Comparison of ENCODE assay signal across 25 cellular contexts in genomic region chr13:18948012-18948663, GRCh38.
"Had no signal": no experiment of that assay in that cellular context is flagged by ENCODE, and none has a peak within 500 bp of the region (broad histone marks: within the 10 kb centered on the region; RNA-seq: fewer than 3 reads in every experiment).

No MANE protein-coding gene starts in this region.

- H3K9me3 ChIP-seq: SJCRH30 had no signal

- DNase-seq: activated CD4-positive, alpha-beta memory T cell treated with anti-CD3 and anti-CD28 coated beads for 36 hours; activated CD4-positive, alpha-beta T cell treated with anti-CD3 and anti-CD28 coated beads for 36 hours; activated CD4-positive, alpha-beta T cell treated with anti-CD3 and anti-CD28 coated beads, Interleukin-2, amount 50 U/mL, for 1 hour; activated CD8-positive, alpha-beta memory T cell treated with anti-CD3 and anti-CD28 coated beads, Interleukin-2, amount 50 U/mL, for 4 hours; activated gamma-delta T cell treated with Interleukin-2 at 50 U/mL for 16 hours; activated naive CD4-positive, alpha-beta T cell treated with anti-CD3 and anti-CD28 coated beads for 36 hours; activated naive CD8-positive, alpha-beta T cell treated with anti-CD3 and anti-CD28 coated beads, Interleukin-2, amount 50 U/mL, for 24 hours; activated T-cell treated with anti-CD3 and anti-CD28 coated beads for 4 hours; activated T-cell treated with anti-CD3 and anti-CD28 coated beads, Interleukin-2, amount 50 U/mL, for 4 hours; anterior cingulate cortex; Karpas-422; KBM-7; NCI-H1105; NCI-H1417 treated with DMSO at 0.1 percent for 48 hours; NCI-H1694; NCI-H1930; NCI-H2081 treated with DMSO at 0.1 percent for 48 hours; NCI-H226; NCI-H446 treated with DMSO at 0.1 percent for 48 hours; NCI-H524; NCI-H69; SHP77; SJCRH30 had no signal

- H3K4me1 ChIP-seq: SJCRH30 had no signal

- H3K36me3 ChIP-seq: SJCRH30 had no signal

- H3K4me3 ChIP-seq: SJCRH30, SK-N-MC had no signal

- ATAC-seq: activated CD4-positive, alpha-beta T cell treated with anti-CD3 and anti-CD28 coated beads for 36 hours; activated naive CD8-positive, alpha-beta T cell treated with anti-CD3 and anti-CD28 coated beads, Interleukin-2, amount 50 U/mL, for 24 hours; Panc1 had no signal

- H3K27me3 ChIP-seq: SJCRH30 had no signal

- H3K27ac ChIP-seq: SJCRH30, SK-N-MC had no signal
